In genomic region chr2:128788636-128789220, GRCh38 we compare ENCODE assay signal across 23 cellular contexts.
"Had no signal": no experiment of that assay in that cellular context is flagged by ENCODE, and none has a peak within 500 bp of the region (broad histone marks: within the 10 kb centered on the region; RNA-seq: fewer than 3 reads in every experiment).

No MANE protein-coding gene starts in this region.

- H3K36me3 Mint-ChIP-seq: activated naive CD8-positive, alpha-beta T cell treated with anti-CD3 and anti-CD28 coated beads for 36 hours; naive B cell; stimulated activated naive B cell treated with anti-CD40 and anti-IgM and Interleukin-4, amounts not matched to agents 10 μg/mL and 1 μg/mL and 100 μg/mL, for 72 hours had no signal

- H3K9ac ChIP-seq: parathyroid adenoma had no signal

- H3K4me1 Mint-ChIP-seq: activated naive CD8-positive, alpha-beta T cell treated with anti-CD3 and anti-CD28 coated beads for 36 hours; activated T-helper 17 cell treated with anti-CD3 and anti-CD28 coated beads, Interleukin-2, amount 50 U/mL, for 72 hours; stimulated activated naive B cell treated with anti-CD40 and anti-IgM and Interleukin-4, amounts not matched to agents 10 μg/mL and 1 μg/mL and 100 μg/mL, for 72 hours had no signal

- H3K36me3 ChIP-seq: cardiac muscle cell, left ventricle myocardium inferior, neutrophil, thyroid gland had no signal

- DNase-seq: activated CD4-positive, alpha-beta T cell treated with anti-CD3 and anti-CD28 coated beads, Interleukin-2, amount 50 U/mL, for 1 hour; activated CD4-positive, CD25-positive, alpha-beta regulatory T cell treated with anti-CD3 and anti-CD28 coated beads, Interleukin-2, amount 50 U/mL, for 72 hours; activated naive CD4-positive, alpha-beta T cell; activated naive CD8-positive, alpha-beta T cell treated with anti-CD3 and anti-CD28 coated beads for 36 hours; activated T-cell treated with anti-CD3 and anti-CD28 coated beads, Interleukin-2, amount 50 U/mL, for 1 hour; amniotic stem cell; dorsolateral prefrontal cortex; erythroblast; foreskin melanocyte; hypothalamus; left ventricle myocardium inferior; mammary epithelial cell; naive B cell; stimulated activated naive B cell treated with anti-CD40 and anti-IgM and Interleukin-4, amounts not matched to agents 10 μg/mL and 1 μg/mL and 100 μg/mL, for 72 hours; T-helper 1 cell; T1000; thyroid gland had no signal

- H3K27me3 ChIP-seq: cardiac muscle cell, neutrophil, thyroid gland had no signal

- H3K79me2 ChIP-seq: parathyroid adenoma had no signal

- H3K4me3 ChIP-seq: cardiac muscle cell, dorsolateral prefrontal cortex, left ventricle myocardium inferior, thyroid gland had no signal

- ATAC-seq: activated T-helper 17 cell treated with anti-CD3 and anti-CD28 coated beads, Interleukin-2, amount 50 U/mL, for 72 hours; stimulated activated naive B cell treated with anti-CD40 and anti-IgM and Interleukin-4, amounts not matched to agents 10 μg/mL and 1 μg/mL and 100 μg/mL, for 72 hours had no signal

- H3K27me3 Mint-ChIP-seq: activated naive CD8-positive, alpha-beta T cell treated with anti-CD3 and anti-CD28 coated beads for 36 hours; activated T-helper 17 cell treated with anti-CD3 and anti-CD28 coated beads, Interleukin-2, amount 50 U/mL, for 72 hours had no signal

- H3K4me1 ChIP-seq: left ventricle myocardium inferior, parathyroid adenoma had no signal

- H3K4me3 Mint-ChIP-seq: activated naive CD8-positive, alpha-beta T cell treated with anti-CD3 and anti-CD28 coated beads for 36 hours; activated T-helper 17 cell treated with anti-CD3 and anti-CD28 coated beads, Interleukin-2, amount 50 U/mL, for 72 hours; endodermal cell; naive B cell; stimulated activated naive B cell treated with anti-CD40 and anti-IgM and Interleukin-4, amounts not matched to agents 10 μg/mL and 1 μg/mL and 100 μg/mL, for 72 hours had no signal

- H2AFZ ChIP-seq: parathyroid adenoma had no signal

- H3K27ac ChIP-seq: cardiac muscle cell, dorsolateral prefrontal cortex, left ventricle myocardium inferior, neutrophil, parathyroid adenoma, thyroid gland had no signal

- FAIRE-seq: keratinocyte had no signal

- H3K27ac Mint-ChIP-seq: activated naive CD8-positive, alpha-beta T cell treated with anti-CD3 and anti-CD28 coated beads for 36 hours; activated T-helper 17 cell treated with anti-CD3 and anti-CD28 coated beads, Interleukin-2, amount 50 U/mL, for 72 hours; endodermal cell; naive B cell; stimulated activated naive B cell treated with anti-CD40 and anti-IgM and Interleukin-4, amounts not matched to agents 10 μg/mL and 1 μg/mL and 100 μg/mL, for 72 hours had no signal

- H3K9me3 ChIP-seq: left ventricle myocardium inferior, neutrophil, thyroid gland had no signal
